Comparison of ENCODE assay signal across 8 cellular contexts in genomic region chr5:65034782-65035181, GRCh38.
DNase-seq lines count a peak whose midpoint lies in the region; ATAC-seq and TF ChIP-seq lines count a peak whose summit lies in the region.

No MANE protein-coding gene starts in this region.

- H3K9me3 Mint-ChIP-seq in endothelial cell (ENCODE audit: unreplicated experiment) (no peaks in the 10 kb centered on the region), osteocyte (ENCODE audit: unreplicated experiment) (no peaks in the 10 kb centered on the region)

- peaks cover 3% of the 10 kb centered on the region for H3K36me3 Mint-ChIP-seq in endothelial cell (ENCODE audit: low read depth, unreplicated experiment)
- H3K36me3 Mint-ChIP-seq in osteocyte (ENCODE audit: unreplicated experiment) = no peaks in the 10 kb centered on the region

- ATAC-seq in GM19395 (IDR thresholded peaks at IDR 0.05; ENCODE audit: unreplicated experiment) (peak; percentile 24), omental fat pad (ENCODE audit: low FRiP score) (no peak), HG02884 (IDR thresholded peaks at IDR 0.05; ENCODE audit: unreplicated experiment) (no peak)

- H3K27me3 Mint-ChIP-seq in endothelial cell (ENCODE audit: unreplicated experiment) = peaks cover 6% of the 10 kb centered on the region
- H3K27me3 Mint-ChIP-seq in osteocyte (ENCODE audit: unreplicated experiment) = no peaks in the 10 kb centered on the region

- H3K4me3 Mint-ChIP-seq in endothelial cell (ENCODE audit: unreplicated experiment) = no peak overlapping the region
- H3K4me3 Mint-ChIP-seq in osteocyte (ENCODE audit: unreplicated experiment) = peak overlapping the region; percentile 76

- DNase-seq in NCI-H82 (lab: John Stamatoyannopoulos, UW) = peak; percentile 76
- peak; percentile 17 for DNase-seq in endothelial cell (ENCODE audit: low spot score)
- DNase-seq in osteocyte (ENCODE audit: extremely low spot score, unreplicated experiment) = no peak
- no peak for DNase-seq in omental fat pad (ENCODE audit: low spot score)
- no peak for DNase-seq in NCI-H446 treated with DMSO at 0.1 percent for 48 hours (lab: John Stamatoyannopoulos, UW)
- DNase-seq in glomerular visceral epithelial cell (ENCODE audit: extremely low spot score) = no peak

- TF ChIP-seq CTCF in endothelial cell (IDR thresholded peaks at IDR 0.05; ENCODE audit: unreplicated experiment) = no peak
- no peak for TF ChIP-seq CTCF in osteocyte (IDR thresholded peaks at IDR 0.05)
- TF ChIP-seq CTCF in omental fat pad (IDR thresholded peaks at IDR 0.05) = no peak

- peak overlapping the region; percentile 65 for H3K27ac Mint-ChIP-seq in endothelial cell (ENCODE audit: unreplicated experiment)
- H3K27ac Mint-ChIP-seq in osteocyte (ENCODE audit: unreplicated experiment) = peak overlapping the region; percentile 97

- H3K4me1 Mint-ChIP-seq in endothelial cell (ENCODE audit: unreplicated experiment) (peaks cover 27% of the 10 kb centered on the region), osteocyte (ENCODE audit: unreplicated experiment) (peaks cover 28% of the 10 kb centered on the region)

Comparison
In these comparisons a context has a peak if more than half of its experiments do, and no peak if none do; other contexts are left out.
1. DNase-seq: peak in NCI-H82 (single experiment) and endothelial cell (single experiment); none in osteocyte (single experiment), omental fat pad (single experiment), NCI-H446 treated with DMSO at 0.1 percent for 48 hours (single experiment) and glomerular visceral epithelial cell (single experiment).